21 cellular contexts compared by ENCODE assay signal in genomic region chr16:20760346-20760745, GRCh38. TPM values are rescaled to one million over a fixed set of nuclear protein-coding genes. Genes with fewer than 3 reads are reported as not detected.
"Had no signal": no experiment of that assay in that cellular context is flagged by ENCODE, and none has a peak within 500 bp of the region (broad histone marks: within the 10 kb centered on the region; RNA-seq: fewer than 3 reads in every experiment).

No MANE protein-coding gene starts in this region.

- H3K27me3 ChIP-seq: SJSA1 had no signal

- ATAC-seq: activated CD4-positive, CD25-positive, alpha-beta regulatory T cell treated with anti-CD3 and anti-CD28 coated beads, Interleukin-2, amount 50 U/mL, for 24 hours; activated CD8-positive, alpha-beta T cell treated with anti-CD3 and anti-CD28 coated beads, Interleukin-2, amount 10 ng/mL, durations not matched to agents 7 days and 5 days; PC-3 had no signal

- H3K27ac Mint-ChIP-seq: activated CD8-positive, alpha-beta T cell treated with anti-CD3 and anti-CD28 coated beads, Interleukin-2, amount 10 ng/mL, durations not matched to agents 7 days and 5 days; activated naive CD4-positive, alpha-beta T cell treated with anti-CD3 and anti-CD28 coated beads for 36 hours; activated naive CD8-positive, alpha-beta T cell; activated T-cell treated with anti-CD3 and anti-CD28 coated beads, Interleukin-2, amount 50 U/mL, for 24 hours; T-helper 1 cell treated with Interleukin-12 subunit alpha and Interleukin-12 subunit beta and Interleukin-4 antibody, amounts not matched to agents 30 μg/mL and 1 μg/mL, for 36 hours had no signal

- H3K9me3 Mint-ChIP-seq: activated T-cell treated with anti-CD3 and anti-CD28 coated beads, Interleukin-2, amount 50 U/mL, for 24 hours had no signal

- DNase-seq: activated CD4-positive, alpha-beta T cell treated with anti-CD3 and anti-CD28 coated beads for 4 hours; activated CD8-positive, alpha-beta T cell treated with anti-CD3 and anti-CD28 coated beads, Interleukin-2, amount 10 ng/mL, durations not matched to agents 7 days and 5 days; activated gamma-delta T cell; activated naive CD4-positive, alpha-beta T cell treated with anti-CD3 and anti-CD28 coated beads for 36 hours; activated T-cell treated with anti-CD3 and anti-CD28 coated beads, Interleukin-2, amount 50 U/mL, for 24 hours; cerebellar nuclear complex; NCI-H1092; NCI-H1417 treated with DMSO at 0.1 percent for 48 hours; NCI-H1694; NCI-H2029 treated with DMSO at 0.1 percent for 48 hours; NCI-H510A treated with DMSO at 0.1 percent for 48 hours; NCI-H69; NK-92 treated with Interleukin-12 subunit alpha and Interleukin-12 subunit beta, amount 100 ng/mL, for 24 hours; PC-3; SHP77 had no signal

- H3K36me3 ChIP-seq: SJSA1 had no signal

- H3K4me3 Mint-ChIP-seq: activated CD8-positive, alpha-beta T cell treated with anti-CD3 and anti-CD28 coated beads, Interleukin-2, amount 10 ng/mL, durations not matched to agents 7 days and 5 days; activated naive CD4-positive, alpha-beta T cell treated with anti-CD3 and anti-CD28 coated beads for 36 hours; activated naive CD8-positive, alpha-beta T cell; activated T-cell treated with anti-CD3 and anti-CD28 coated beads, Interleukin-2, amount 50 U/mL, for 24 hours; T-helper 1 cell treated with Interleukin-12 subunit alpha and Interleukin-12 subunit beta and Interleukin-4 antibody, amounts not matched to agents 30 μg/mL and 1 μg/mL, for 36 hours had no signal

- H3K4me3 ChIP-seq: SJSA1 had no signal

- H3K27me3 Mint-ChIP-seq: activated naive CD8-positive, alpha-beta T cell; activated T-cell treated with anti-CD3 and anti-CD28 coated beads, Interleukin-2, amount 50 U/mL, for 24 hours had no signal

- FAIRE-seq: RCC 7860 had no signal

- H3K27ac ChIP-seq: SJSA1 had no signal

RNA-seq across cellular contexts. Expression of gene ACSM3, which starts 3.5 kb away (rescaled TPM):
- total RNA-seq: LHCN-M2 had no signal
